Comparison of ENCODE assay signal across 32 cellular contexts in the genomic region with DNA sequence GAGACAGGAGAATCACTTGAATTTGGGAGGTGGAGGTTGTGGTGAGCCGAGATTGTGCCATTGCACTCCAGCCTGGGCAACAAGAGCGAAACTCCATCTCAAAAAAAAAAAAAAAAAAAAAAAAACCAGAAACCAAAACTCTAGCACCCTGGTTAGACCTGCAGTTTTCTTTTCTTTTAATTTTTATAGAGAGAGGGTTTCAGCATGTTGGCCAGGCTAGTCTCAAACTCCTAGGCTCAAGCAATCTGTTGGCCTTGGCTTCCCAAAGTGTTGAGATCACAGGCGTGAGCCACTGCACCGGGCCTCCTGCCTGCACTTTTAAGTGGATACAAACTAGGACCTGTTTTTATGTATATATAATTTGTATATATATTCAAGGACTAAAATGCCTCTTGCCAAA.
"Had no signal": no experiment of that assay in that cellular context is flagged by ENCODE, and none has a peak within 500 bp of the region (broad histone marks: within the 10 kb centered on the region; RNA-seq: fewer than 3 reads in every experiment).

No MANE protein-coding gene starts in this region.

- H3K4me1 ChIP-seq: ascending aorta had no signal

- H3K27ac Mint-ChIP-seq: activated CD4-positive, alpha-beta memory T cell treated with anti-CD3 and anti-CD28 coated beads for 36 hours; activated CD4-positive, alpha-beta T cell treated with anti-CD3 and anti-CD28 coated beads for 36 hours; activated CD4-positive, alpha-beta T cell treated with anti-CD3 and anti-CD28 coated beads, Interleukin-2, amount 10 ng/mL, durations not matched to agents 24 days and 14 days; activated CD8-positive, alpha-beta memory T cell treated with anti-CD3 and anti-CD28 coated beads, Interleukin-2, amount 10 ng/mL, durations not matched to agents 7 days and 5 days; activated CD8-positive, alpha-beta T cell treated with anti-CD3 and anti-CD28 coated beads, Interleukin-2, amount 10 ng/mL, durations not matched to agents 7 days and 5 days; activated naive CD4-positive, alpha-beta T cell treated with anti-CD3 and anti-CD28 coated beads, Interleukin-2, amount 10 ng/mL, durations not matched to agents 7 days and 5 days; activated naive CD4-positive, alpha-beta T cell treated with anti-CD3 and anti-CD28 coated beads, Interleukin-2, amount 50 U/mL, for 72 hours; activated naive CD8-positive, alpha-beta T cell treated with anti-CD3 and anti-CD28 coated beads, Interleukin-2, amount 10 ng/mL, durations not matched to agents 7 days and 5 days; activated T-cell treated with anti-CD3 and anti-CD28 coated beads, Interleukin-2, amount 50 U/mL, for 24 hours; activated T-cell treated with anti-CD3 and anti-CD28 coated beads, Interleukin-2, amount 50 U/mL, for 72 hours; T-helper 17 cell; T-helper 2 cell treated with Interferon-gamma antibody and Interleukin-4, amounts not matched to agents 5 μg/mL and 100 μg/mL, for 36 hours had no signal

- H3K4me3 ChIP-seq: ascending aorta, breast epithelium, cardiac muscle cell, colonic mucosa, esophagus squamous epithelium, gastroesophageal sphincter, heart right ventricle had no signal

- H3K4me1 Mint-ChIP-seq: activated CD4-positive, alpha-beta T cell treated with anti-CD3 and anti-CD28 coated beads for 36 hours; activated naive CD4-positive, alpha-beta T cell treated with anti-CD3 and anti-CD28 coated beads, Interleukin-2, amount 10 ng/mL, durations not matched to agents 7 days and 5 days had no signal

- H3K27ac ChIP-seq: ascending aorta, breast epithelium, cardiac muscle cell, colonic mucosa, gastroesophageal sphincter had no signal

- H3K36me3 ChIP-seq: ascending aorta, breast epithelium, cardiac muscle cell, colonic mucosa, esophagus squamous epithelium, gastroesophageal sphincter, heart right ventricle had no signal

- DNase-seq: activated CD4-positive, alpha-beta memory T cell treated with anti-CD3 and anti-CD28 coated beads for 36 hours; activated CD4-positive, alpha-beta T cell treated with anti-CD3 and anti-CD28 coated beads for 36 hours; activated CD4-positive, alpha-beta T cell treated with anti-CD3 and anti-CD28 coated beads, Interleukin-2, amount 10 ng/mL, durations not matched to agents 24 days and 14 days; activated CD4-positive, CD25-positive, alpha-beta regulatory T cell; activated CD4-positive, CD25-positive, alpha-beta regulatory T cell treated with anti-CD3 and anti-CD28 coated beads, Interleukin-2, amount 50 U/mL, for 72 hours; activated CD8-positive, alpha-beta memory T cell treated with anti-CD3 and anti-CD28 coated beads, Interleukin-2, amount 10 ng/mL, durations not matched to agents 7 days and 5 days; activated CD8-positive, alpha-beta memory T cell treated with anti-CD3 and anti-CD28 coated beads, Interleukin-2, amount 50 U/mL, for 48 hours; activated CD8-positive, alpha-beta T cell treated with anti-CD3 and anti-CD28 coated beads, Interleukin-2, amount 10 ng/mL, durations not matched to agents 7 days and 5 days; activated gamma-delta T cell; activated naive CD4-positive, alpha-beta T cell; activated naive CD4-positive, alpha-beta T cell treated with anti-CD3 and anti-CD28 coated beads, Interleukin-2, amount 10 ng/mL, durations not matched to agents 7 days and 5 days; activated naive CD8-positive, alpha-beta T cell treated with anti-CD3 and anti-CD28 coated beads, Interleukin-2, amount 10 ng/mL, durations not matched to agents 7 days and 5 days; activated T-cell treated with anti-CD3 and anti-CD28 coated beads for 4 hours; activated T-cell treated with anti-CD3 and anti-CD28 coated beads, Interleukin-2, amount 50 U/mL, for 24 hours; activated T-cell treated with anti-CD3 and anti-CD28 coated beads, Interleukin-2, amount 50 U/mL, for 72 hours; central memory CD4-positive, alpha-beta T cell; cerebellar nuclear complex; colonic mucosa; effector CD8-positive, alpha-beta T cell; erythroblast; esophagus squamous epithelium; foreskin melanocyte; heart right ventricle; T-helper 1 cell; T-helper 17 cell had no signal

- H3K9me3 ChIP-seq: ascending aorta, colonic mucosa had no signal

- H3K27me3 ChIP-seq: ascending aorta, breast epithelium, cardiac muscle cell, colonic mucosa, esophagus squamous epithelium, gastroesophageal sphincter, heart right ventricle had no signal

- ATAC-seq: activated CD4-positive, alpha-beta T cell treated with anti-CD3 and anti-CD28 coated beads for 36 hours; activated CD8-positive, alpha-beta memory T cell treated with anti-CD3 and anti-CD28 coated beads, Interleukin-2, amount 10 ng/mL, durations not matched to agents 7 days and 5 days; activated CD8-positive, alpha-beta T cell treated with anti-CD3 and anti-CD28 coated beads, Interleukin-2, amount 10 ng/mL, durations not matched to agents 7 days and 5 days; activated naive CD4-positive, alpha-beta T cell treated with anti-CD3 and anti-CD28 coated beads, Interleukin-2, amount 50 U/mL, for 72 hours; activated T-cell treated with anti-CD3 and anti-CD28 coated beads, Interleukin-2, amount 50 U/mL, for 72 hours; gastroesophageal sphincter; T-helper 17 cell had no signal

- H3K4me3 Mint-ChIP-seq: activated CD4-positive, alpha-beta memory T cell treated with anti-CD3 and anti-CD28 coated beads for 36 hours; activated CD4-positive, alpha-beta T cell treated with anti-CD3 and anti-CD28 coated beads for 36 hours; activated CD4-positive, alpha-beta T cell treated with anti-CD3 and anti-CD28 coated beads, Interleukin-2, amount 10 ng/mL, durations not matched to agents 24 days and 14 days; activated CD8-positive, alpha-beta memory T cell treated with anti-CD3 and anti-CD28 coated beads, Interleukin-2, amount 10 ng/mL, durations not matched to agents 7 days and 5 days; activated CD8-positive, alpha-beta T cell treated with anti-CD3 and anti-CD28 coated beads, Interleukin-2, amount 10 ng/mL, durations not matched to agents 7 days and 5 days; activated naive CD4-positive, alpha-beta T cell treated with anti-CD3 and anti-CD28 coated beads, Interleukin-2, amount 10 ng/mL, durations not matched to agents 7 days and 5 days; activated naive CD8-positive, alpha-beta T cell treated with anti-CD3 and anti-CD28 coated beads, Interleukin-2, amount 10 ng/mL, durations not matched to agents 7 days and 5 days; activated T-cell treated with anti-CD3 and anti-CD28 coated beads, Interleukin-2, amount 50 U/mL, for 24 hours; activated T-cell treated with anti-CD3 and anti-CD28 coated beads, Interleukin-2, amount 50 U/mL, for 72 hours; T-helper 17 cell; T-helper 2 cell treated with Interferon-gamma antibody and Interleukin-4, amounts not matched to agents 5 μg/mL and 100 μg/mL, for 36 hours had no signal

- H3K36me3 Mint-ChIP-seq: brain had no signal

- H3K27me3 Mint-ChIP-seq: activated CD4-positive, alpha-beta memory T cell treated with anti-CD3 and anti-CD28 coated beads for 36 hours; activated CD4-positive, alpha-beta T cell treated with anti-CD3 and anti-CD28 coated beads for 36 hours; activated CD4-positive, alpha-beta T cell treated with anti-CD3 and anti-CD28 coated beads, Interleukin-2, amount 10 ng/mL, durations not matched to agents 24 days and 14 days; activated CD8-positive, alpha-beta memory T cell treated with anti-CD3 and anti-CD28 coated beads, Interleukin-2, amount 10 ng/mL, durations not matched to agents 7 days and 5 days; activated naive CD4-positive, alpha-beta T cell treated with anti-CD3 and anti-CD28 coated beads, Interleukin-2, amount 10 ng/mL, durations not matched to agents 7 days and 5 days; activated naive CD8-positive, alpha-beta T cell treated with anti-CD3 and anti-CD28 coated beads, Interleukin-2, amount 10 ng/mL, durations not matched to agents 7 days and 5 days; activated T-cell treated with anti-CD3 and anti-CD28 coated beads, Interleukin-2, amount 50 U/mL, for 24 hours; T-helper 17 cell had no signal
